ENCODE assay signal across 19 cellular contexts in genomic region chr16:57281791-57282190, GRCh38.
"Had no signal": no experiment of that assay in that cellular context is flagged by ENCODE, and none has a peak within 500 bp of the region (broad histone marks: within the 10 kb centered on the region; RNA-seq: fewer than 3 reads in every experiment).

No MANE protein-coding gene starts in this region.

- H3K27ac Mint-ChIP-seq: activated naive CD4-positive, alpha-beta T cell treated with anti-CD3 and anti-CD28 coated beads, Interleukin-2, amount 50 U/mL, for 72 hours; activated T-cell treated with anti-CD3 and anti-CD28 coated beads, Interleukin-2, amount 50 U/mL, for 72 hours; stimulated activated effector memory CD8-positive, alpha-beta T cell treated with anti-CD3 and anti-CD28 coated beads, Interleukin-12 subunit alpha, Interleukin-12 subunit beta, amount 100 ng/mL, for 72 hours had no signal

- H3K27ac ChIP-seq: adrenal gland, prostate gland had no signal

- H3K36me3 ChIP-seq: adrenal gland, esophagus squamous epithelium, prostate gland had no signal

- H3K9me3 ChIP-seq: adrenal gland, esophagus squamous epithelium, prostate gland had no signal

- H3K36me3 Mint-ChIP-seq: activated naive CD4-positive, alpha-beta T cell treated with anti-CD3 and anti-CD28 coated beads, Interleukin-2, amount 50 U/mL, for 72 hours; stimulated activated effector memory CD8-positive, alpha-beta T cell treated with anti-CD3 and anti-CD28 coated beads, Interleukin-12 subunit alpha, Interleukin-12 subunit beta, amount 100 ng/mL, for 72 hours had no signal

- DNase-seq: activated CD4-positive, alpha-beta T cell treated with anti-CD3 and anti-CD28 coated beads, Interleukin-2, amount 50 U/mL, for 1 hour; activated CD8-positive, alpha-beta memory T cell treated with anti-CD3 and anti-CD28 coated beads, Interleukin-2, amount 50 U/mL, for 48 hours; activated effector memory CD4-positive, alpha-beta T cell treated with anti-CD3 and anti-CD28 coated beads, Interleukin-2, amount 50 U/mL, for 16 hours; activated T-cell treated with anti-CD3 and anti-CD28 coated beads, Interleukin-2, amount 50 U/mL, for 72 hours; adrenal gland; dermis blood vessel endothelial cell; effector memory CD8-positive, alpha-beta T cell; esophagus squamous epithelium; midbrain; nephron progenitor cell; small intestine; stimulated activated CD4-positive, alpha-beta T cell treated with anti-CD3 and anti-CD28 coated beads, Interleukin-4, amount 100 ng/mL, for 24 hours; SW 1271; T1000 had no signal

- H3K4me1 ChIP-seq: prostate gland had no signal

- H3K4me3 Mint-ChIP-seq: activated T-cell treated with anti-CD3 and anti-CD28 coated beads, Interleukin-2, amount 50 U/mL, for 72 hours; effector memory CD8-positive, alpha-beta T cell; nephron progenitor cell; stimulated activated effector memory CD8-positive, alpha-beta T cell treated with anti-CD3 and anti-CD28 coated beads, Interleukin-12 subunit alpha, Interleukin-12 subunit beta, amount 100 ng/mL, for 72 hours had no signal

- H3K4me3 ChIP-seq: adrenal gland, prostate gland had no signal

- ATAC-seq: activated naive CD4-positive, alpha-beta T cell treated with anti-CD3 and anti-CD28 coated beads, Interleukin-2, amount 50 U/mL, for 72 hours; activated T-cell treated with anti-CD3 and anti-CD28 coated beads, Interleukin-2, amount 50 U/mL, for 72 hours; effector memory CD8-positive, alpha-beta T cell; left lobe of liver; right cardiac atrium; stimulated activated effector memory CD8-positive, alpha-beta T cell treated with anti-CD3 and anti-CD28 coated beads, Interleukin-12 subunit alpha, Interleukin-12 subunit beta, amount 100 ng/mL, for 72 hours had no signal

- H3K27me3 ChIP-seq: adrenal gland had no signal

- H3K9me3 Mint-ChIP-seq: activated naive CD4-positive, alpha-beta T cell treated with anti-CD3 and anti-CD28 coated beads, Interleukin-2, amount 50 U/mL, for 72 hours; activated T-cell treated with anti-CD3 and anti-CD28 coated beads, Interleukin-2, amount 50 U/mL, for 72 hours; effector memory CD8-positive, alpha-beta T cell; nephron progenitor cell; stimulated activated effector memory CD8-positive, alpha-beta T cell treated with anti-CD3 and anti-CD28 coated beads, Interleukin-12 subunit alpha, Interleukin-12 subunit beta, amount 100 ng/mL, for 72 hours had no signal
